ENCODE assay signal across 22 cellular contexts in genomic region chr12:24695103-24695502, GRCh38.
"Had no signal": no experiment of that assay in that cellular context is flagged by ENCODE, and none has a peak within 500 bp of the region (broad histone marks: within the 10 kb centered on the region; RNA-seq: fewer than 3 reads in every experiment).

No MANE protein-coding gene starts in this region.

- H3K27me3 ChIP-seq: dorsolateral prefrontal cortex, esophagus muscularis mucosa, foreskin keratinocyte, gastroesophageal sphincter, heart left ventricle, hepatocyte had no signal

- H3K36me3 Mint-ChIP-seq: immature natural killer cell, mesothelial cell of epicardium had no signal

- H3K4me1 ChIP-seq: esophagus muscularis mucosa, foreskin keratinocyte, gastroesophageal sphincter, heart left ventricle, left ventricle myocardium inferior had no signal

- H3K27ac Mint-ChIP-seq: immature natural killer cell, mesothelial cell of epicardium, naive B cell had no signal

- H3K4me3 ChIP-seq: coronary artery, dorsolateral prefrontal cortex, esophagus muscularis mucosa, gastroesophageal sphincter, heart left ventricle, hepatocyte, left ventricle myocardium inferior, lower lobe of right lung, mucosa of descending colon had no signal

- H3K9me3 ChIP-seq: esophagus muscularis mucosa, gastroesophageal sphincter, heart left ventricle, left ventricle myocardium inferior, lower lobe of right lung, mucosa of descending colon had no signal

- DNase-seq: dermis blood vessel endothelial cell; dorsolateral prefrontal cortex; effector CD4-positive, alpha-beta T cell; effector memory CD4-positive, alpha-beta T cell; foreskin keratinocyte; heart left ventricle; hypothalamus; immature natural killer cell; islet precursor cell; kidney; kidney glomerular epithelial cell; left colon; left ventricle myocardium inferior; lower lobe of right lung; mesenchymal stem cell; mucosa of descending colon; naive B cell had no signal

- H3K36me3 ChIP-seq: esophagus muscularis mucosa, gastroesophageal sphincter, heart left ventricle, left ventricle myocardium inferior, lower lobe of right lung had no signal

- H3K4me2 ChIP-seq: hepatocyte had no signal

- H3K27ac ChIP-seq: coronary artery, dorsolateral prefrontal cortex, esophagus muscularis mucosa, foreskin keratinocyte, gastroesophageal sphincter, heart left ventricle, hepatocyte, left ventricle myocardium inferior, lower lobe of right lung had no signal

- H3K4me3 Mint-ChIP-seq: immature natural killer cell, mesothelial cell of epicardium, naive B cell had no signal

- H3K9me3 Mint-ChIP-seq: immature natural killer cell, naive B cell had no signal

- H3K79me2 ChIP-seq: hepatocyte had no signal

- H2AFZ ChIP-seq: hepatocyte had no signal

- H3K4me1 Mint-ChIP-seq: immature natural killer cell, naive B cell had no signal
